Comparison of ENCODE assay signal across 11 cellular contexts in genomic region chr3:128498127-128498626, GRCh38. TPM values are rescaled to one million over a fixed set of nuclear protein-coding genes. Genes with fewer than 3 reads are reported as not detected.
DNase-seq lines count a peak whose midpoint lies in the region; ATAC-seq and TF ChIP-seq lines count a peak whose summit lies in the region.
"Had no signal": no experiment of that assay in that cellular context is flagged by ENCODE, and none has a peak within 500 bp of the region (broad histone marks: within the 10 kb centered on the region; RNA-seq: fewer than 3 reads in every experiment).

No MANE protein-coding gene starts in this region.

- ATAC-seq in DND-41 (ENCODE audit: insufficient read depth, low read depth) (no peak), HG03159 (IDR thresholded peaks at IDR 0.05; ENCODE audit: unreplicated experiment) (no peak), aorta (ENCODE audit: low FRiP score) (no peak)

- H3K27me3 Mint-ChIP-seq in activated naive CD8-positive, alpha-beta T cell = peaks cover 34% of the 10 kb centered on the region
- peaks cover 96% of the 10 kb centered on the region for H3K27me3 Mint-ChIP-seq in nephron progenitor cell (ENCODE audit: low read depth, poor library complexity)

- peak overlapping the region; percentile 68 for H3K4me3 Mint-ChIP-seq in activated naive CD8-positive, alpha-beta T cell
- H3K4me3 Mint-ChIP-seq in nephron progenitor cell = peak overlapping the region; percentile 69

- H3K36me3 ChIP-seq in A673 (ENCODE audit: insufficient read depth, low read length, poor library complexity, severe bottlenecking) (no peaks in the 10 kb centered on the region), DND-41 (ENCODE audit: insufficient read depth, low read length) (no peaks in the 10 kb centered on the region), aorta (ENCODE audit: control insufficient read depth in 1 of 2, insufficient read depth in 2 of 2, low read length in 1 of 2) (no peaks in the 10 kb centered on the region)

- no peaks in the 10 kb centered on the region for H3K4me1 ChIP-seq in A673 (ENCODE audit: insufficient read depth, low read length, poor library complexity, severe bottlenecking)
- peaks cover 11% of the 10 kb centered on the region for H3K4me1 ChIP-seq in DND-41 (ENCODE audit: insufficient read depth, low read length)
- no peaks in the 10 kb centered on the region for H3K4me1 ChIP-seq in aorta (ENCODE audit: control insufficient read depth in 1 of 2, insufficient read depth in 2 of 2, low read length in 2 of 2)

- intact Hi-C loops in A673 (cut with micrococcal nuclease; ENCODE audit: unreplicated experiment) = loop anchor here (5.0 kb wide), 1 partner anchor 421 kb away; no protein-coding TSS in a partner anchor
- intact Hi-C loops in posterior vena cava (cut with DNase I) = loop anchor here (5.0 to 10.0 kb wide), 2 partner anchors 71 to 403 kb away; no protein-coding TSS in a partner anchor
- intact Hi-C loops in aorta (cut with DNase I) = loop anchor here (2.0 to 5.0 kb wide), 3 partner anchors 73 to 403 kb away; no protein-coding TSS in a partner anchor

- H2AFZ ChIP-seq in DND-41 (ENCODE audit: low read depth, low read length) = peak overlapping the region; percentile 52; the same call in 1 of the 2 replicates

- H3K27me3 ChIP-seq in A673 (replicated peaks; ENCODE audit: insufficient read depth, low read depth, low read length, poor library complexity) (no peaks in the 10 kb centered on the region), DND-41 (ENCODE audit: insufficient read depth, low read length, poor library complexity) (peaks cover 6% of the 10 kb centered on the region), aorta (ENCODE audit: control insufficient read depth in 1 of 2, insufficient read depth in 2 of 2, low read length in 1 of 2) (no peaks in the 10 kb centered on the region)

- CTCF ChIA-PET in A673 (lab: Charles Lee) = interaction anchor here (1.0 kb wide), 1 partner anchor 9 kb away, joined by 3 read pairs; no protein-coding TSS in a partner anchor

- H3K9me3 Mint-ChIP-seq in activated naive CD8-positive, alpha-beta T cell (ENCODE audit: low read depth) = no peaks in the 10 kb centered on the region
- peaks cover 4% of the 10 kb centered on the region for H3K9me3 Mint-ChIP-seq in nephron progenitor cell

- H3K4me1 Mint-ChIP-seq in activated naive CD8-positive, alpha-beta T cell (ENCODE audit: low read depth) = peaks cover 7% of the 10 kb centered on the region
- H3K4me1 Mint-ChIP-seq in nephron progenitor cell = peaks cover 11% of the 10 kb centered on the region

- H3K36me3 Mint-ChIP-seq in activated naive CD8-positive, alpha-beta T cell = no peaks in the 10 kb centered on the region
- no peaks in the 10 kb centered on the region for H3K36me3 Mint-ChIP-seq in nephron progenitor cell (ENCODE audit: low read depth)

- H3K9me3 ChIP-seq in A673 (ENCODE audit: low read depth, low read length, poor library complexity, severe bottlenecking) (no peaks in the 10 kb centered on the region), DND-41 (ENCODE audit: insufficient read depth, low read length, severe bottlenecking) (no peaks in the 10 kb centered on the region), aorta (ENCODE audit: control insufficient read depth, low read length) (no peaks in the 10 kb centered on the region)

- H3K4me3 ChIP-seq in A673 (ENCODE audit: low read depth, low read length, poor library complexity, severe bottlenecking) = peak overlapping the region; percentile 52
- peak overlapping the region in 1 of 2 experiments; percentile 54; a peak in 1 of 4 replicates for H3K4me3 ChIP-seq in DND-41 (ENCODE audit: low read depth in 1 of 2, low read length in 2 of 2)
- H3K4me3 ChIP-seq in aorta (ENCODE audit: low read length in 2 of 2) = no peak overlapping the region

- no peak overlapping the region for H3K27ac ChIP-seq in A673 (ENCODE audit: low read depth, low read length, poor library complexity, severe bottlenecking)
- H3K27ac ChIP-seq in DND-41 (ENCODE audit: low read length) = no peak overlapping the region
- no peak overlapping the region for H3K27ac ChIP-seq in aorta (ENCODE audit: low read depth in 1 of 2, low read length in 2 of 2)

- peak overlapping the region; percentile 71 for H3K4me2 ChIP-seq in DND-41 (ENCODE audit: insufficient read depth, low read length)

- H4K20me1 ChIP-seq in DND-41 (ENCODE audit: insufficient read depth, low read length) = no peaks in the 10 kb centered on the region

- H3K79me2 ChIP-seq in DND-41 (ENCODE audit: insufficient read depth, low read length) = no peaks in the 10 kb centered on the region

- POLR2A ChIA-PET in A673 (lab: Charles Lee; ENCODE audit: low non-redundant PET) = no interaction called here

- no TSS peak for BruUV-seq in A673 (replicated peaks; lab: Mats Ljungman, UMichigan)

- TF ChIP-seq CTCF in A673 (conservative IDR thresholded peaks at IDR 0.05; ENCODE audit: low read depth, low read length) (0 out of 2 replicates have a peak, but pooled peaks have one; percentile 2), DND-41 (IDR thresholded peaks at IDR 0.05; ENCODE audit: borderline replicate concordance, extremely low read depth, low read length, poor library complexity, severe bottlenecking) (no peak), nephron progenitor cell (IDR thresholded peaks at IDR 0.05) (no peak)

- no peak overlapping the region for H3K27ac Mint-ChIP-seq in activated naive CD8-positive, alpha-beta T cell
- H3K27ac Mint-ChIP-seq in nephron progenitor cell = no peak overlapping the region

- no peak overlapping the region for H3K9ac ChIP-seq in DND-41 (ENCODE audit: low read depth, low read length)

- WGBS in aorta, 2 donors = 30 to 33% methylated on average over 5 of the region's 5 CpGs

- DNase-seq in A673 (ENCODE audit: low spot score) (no peak), DND-41 (no peak), nephron progenitor cell (no peak), posterior vena cava (ENCODE audit: low spot score) (no peak), aorta (no peak), UCSD-AML1 (lab: John Stamatoyannopoulos, UW; ENCODE audit: unreplicated experiment) (no peak)
- DNase-seq: SIG-M5 had no signal

RNA-seq across cellular contexts. Expression of gene GATA2, which starts 5.2 kb away (rescaled TPM):
- 14.2 and 19.4 TPM in 2 replicates for total RNA-seq in A673 (2021)
- total RNA-seq in posterior vena cava = 10 to 100 TPM; 11.6 to 11.9 TPM
- 10 to 100 TPM; 12.5 to 39.5 TPM for total RNA-seq in aorta
- polyA plus RNA-seq in aorta = 1 to 10 TPM; 2.1 to 3.4 TPM

RNA-seq across cellular contexts. Expression of gene DNAJB8, which starts 31.5 kb away (rescaled TPM):
- total RNA-seq in A673 (2021) = not detected in 2 replicates
- not detected for total RNA-seq in posterior vena cava
- not detected for total RNA-seq in aorta
- not detected for polyA plus RNA-seq in aorta
- total RNA-seq: HT1080 had no signal
- polyA plus RNA-seq: small intestine had no signal
